8 cellular contexts compared by ENCODE assay signal in the genomic region with DNA sequence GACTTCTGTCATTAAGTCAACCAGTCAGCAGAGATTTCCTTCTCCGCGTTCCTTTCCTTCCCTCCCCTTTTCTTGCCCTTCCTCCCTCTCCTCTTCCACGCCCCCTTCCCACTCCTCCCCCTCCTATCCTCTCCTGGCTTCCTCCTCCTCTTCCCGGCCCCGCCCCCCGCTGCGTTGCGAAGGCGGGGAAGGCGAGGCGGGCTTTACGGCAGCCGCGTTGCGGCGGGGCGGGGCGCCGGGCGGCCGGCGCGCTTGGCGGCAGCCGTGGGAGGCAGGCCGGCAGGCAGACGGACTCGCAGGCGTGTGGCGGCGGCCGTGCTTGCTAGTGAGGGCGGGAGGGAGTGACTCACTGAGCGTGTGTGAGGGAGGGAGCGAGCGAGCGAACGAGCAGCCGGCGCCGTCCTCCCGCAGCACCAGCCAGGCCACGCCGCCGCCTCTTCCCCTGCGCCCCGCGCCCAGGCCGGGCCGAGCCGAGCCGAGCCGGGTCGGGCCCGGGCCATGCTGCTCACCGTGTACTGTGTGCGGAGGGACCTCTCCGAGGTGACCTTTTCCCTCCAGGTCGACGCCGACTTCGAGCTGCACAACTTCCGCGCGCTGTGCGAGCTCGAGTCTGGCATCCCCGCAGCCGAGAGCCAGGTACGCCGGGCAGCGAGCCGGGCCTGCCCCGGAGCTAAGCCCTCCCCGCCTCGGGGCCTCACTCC. TPM values are rescaled to one million over a fixed set of nuclear protein-coding genes. Genes with fewer than 3 reads are reported as not detected.
A peak's percentile ranks its signal among the peaks of the same experiment; 100 is the strongest.
DNase-seq lines count a peak whose midpoint lies in the region; ATAC-seq, FAIRE-seq and TF ChIP-seq lines count a peak whose summit lies in the region.

TSS of gene DDI2 (plus strand) at position 286 of the 701 bp plus-strand sequence. CDS start at position 499, 213 bp downstream.

- no peaks in the 10 kb centered on the region for H3K27me3 ChIP-seq in right cardiac atrium (ENCODE audit: control insufficient read depth, insufficient read depth)

- no peaks in the 10 kb centered on the region for H3K9me3 ChIP-seq in right cardiac atrium (ENCODE audit: control insufficient read depth, low read length)

- intact Hi-C loops in T-helper 2 cell treated with Interferon-gamma antibody and Interleukin-4, amounts not matched to agents 100 ng/mL and 5 ng/mL, for 36 hours (cut with micrococcal nuclease), result loop anchor here (1.0 to 10.0 kb wide), 6 partner anchors 14 to 1817 kb away; partner anchors contain the start of genes AGMAT, DNAJC16, RCC2 and SPEN
- intact Hi-C loops in right cardiac atrium (cut with DNase I), result no loop called here

- H3K27ac ChIP-seq in right cardiac atrium (ENCODE audit: low read length), result peak within 1 kb of the TSS; percentile 90

- ATAC-seq in HG02938 (IDR thresholded peaks at IDR 0.05; ENCODE audit: unreplicated experiment) (peak; percentile 58), right cardiac atrium (peak; percentile 93 to 94)

- H3K4me1 ChIP-seq in right cardiac atrium (ENCODE audit: control insufficient read depth, insufficient read depth, low read length), result no peaks in the 10 kb centered on the region

- DNase-seq in GM13977 (ENCODE audit: low spot score) (peak; percentile 95), NCI-H187 treated with DMSO at 0.1 percent for 48 hours (lab: John Stamatoyannopoulos, UW) (peak; percentile 91), anterior cingulate cortex (lab: John Stamatoyannopoulos, UW) (peak; percentile 45 to 97 (median 93)), right cardiac atrium (peak; percentile 97 to 99 (median 99)), pulmonary artery endothelial cell (ENCODE audit: low read depth, low spot score) (peak; percentile 91), urothelium cell line (ENCODE audit: low spot score) (peak; percentile 94)

- in situ Hi-C loops in GM13977 (cut with MboI; ENCODE audit: low pct_unique_long_range_greater_than_20kb, low sequenced_read_pairs, unreplicated experiment), result no loop called here

- under 1% methylated on average over 76 of the region's 76 CpGs for WGBS in right cardiac atrium

- no peak for TF ChIP-seq CTCF in GM13977 (IDR thresholded peaks at IDR 0.05; ENCODE audit: extremely low read depth, insufficient read depth, missing control alignments)

- H3K4me3 ChIP-seq in right cardiac atrium (ENCODE audit: low read length), result peak within 1 kb of the TSS; percentile 73

- FAIRE-seq in urothelium cell line (lab: Jason Lieb, UNC), result peak; percentile 88

RNA-seq across cellular contexts. Expression of gene DDI2, which starts in this region (rescaled TPM):
- total RNA-seq in T-helper 2 cell treated with Interferon-gamma antibody and Interleukin-4, amounts not matched to agents 100 ng/mL and 5 ng/mL, for 36 hours, result 32.9 and 33.7 TPM in 2 replicates
- total RNA-seq in right cardiac atrium (10 to 100 TPM; 23.1 to 27.0 (median 25.4) TPM), pulmonary artery endothelial cell (14.2 and 21.3 TPM in 2 replicates)
- polyA plus RNA-seq in right cardiac atrium, result 9.8 TPM

Comparison
In these comparisons a context has a peak if more than half of its experiments do, and no peak if none do; other contexts are left out.
1. Peak in every context shown above with its lines: DNase-seq, ATAC-seq, H3K4me3 ChIP-seq and H3K27ac ChIP-seq.